Comparison of ENCODE assay signal across 21 cellular contexts in genomic region chr3:53377794-53378193, GRCh38. TPM values are rescaled to one million over a fixed set of nuclear protein-coding genes. Genes with fewer than 3 reads are reported as not detected.
DNase-seq lines count a peak whose midpoint lies in the region; ATAC-seq, FAIRE-seq and TF ChIP-seq lines count a peak whose summit lies in the region.
"Had no signal": no experiment of that assay in that cellular context is flagged by ENCODE, and none has a peak within 500 bp of the region (broad histone marks: within the 10 kb centered on the region; RNA-seq: fewer than 3 reads in every experiment).

No MANE protein-coding gene starts in this region.

- TF ChIP-seq RAD21 in K562 (CRISPR knock-in tag; conservative IDR thresholded peaks at IDR 0.05 in 1 of 2, IDR thresholded peaks at IDR 0.05 in 1 of 2) = no peak

- in situ Hi-C loops in K562 (cut with MboI) = loop anchor here (10.0 kb wide), 1 partner anchor 337 kb away; no protein-coding TSS in a partner anchor

- no peak for TF ChIP-seq EP300 in K562 (IDR thresholded peaks at IDR 0.05; ENCODE audit: low read length)

- CTCF ChIA-PET in K562 (lab: Yijun Ruan, JAX; ENCODE audit: low intra/inter-chr PET ratio) = no interaction called here

- FAIRE-seq in K562 (lab: Jason Lieb, UNC) = no peak
- FAIRE-seq: D721Med, H54, HTR-8/SVneo, RCC 7860 had no signal

- no TSS peak for BruUV-seq in K562 (replicated peaks; lab: Mats Ljungman, UMichigan)

- H4K20me1 ChIP-seq in K562 (replicated peaks; ENCODE audit: control insufficient read depth, insufficient read depth, low read length) = no peaks in the 10 kb centered on the region
- H4K20me1 ChIP-seq: BLaER1 treated with 17β-estradiol and CSF1 and Interleukin-3, amounts not matched to agents 10 nM and 100 nM had no signal

- H3K4me3 ChIP-seq in K562 = no peak overlapping the region
- H3K4me3 ChIP-seq: BLaER1 treated with 17β-estradiol and CSF1 and Interleukin-3, amounts not matched to agents 10 nM and 100 nM; SJCRH30 had no signal

- H3K4me1 ChIP-seq in K562 (replicated peaks in 1 of 2; ENCODE audit: control insufficient read depth in 2 of 2, insufficient read depth in 2 of 2, low read length in 2 of 2) = no peaks in the 10 kb centered on the region
- H3K4me1 ChIP-seq: BLaER1 treated with 17β-estradiol and CSF1 and Interleukin-3, amounts not matched to agents 10 nM and 100 nM; SJCRH30 had no signal

- no peak for TF ChIP-seq CTCF in K562 (IDR thresholded peaks at IDR 0.05 in 2 of 3, conservative IDR thresholded peaks at IDR 0.05 in 1 of 3; ENCODE audit: insufficient read depth in 2 of 3, low read depth in 1 of 3, low read length in 3 of 3)

- DNase-seq in SIG-M5 treated with dmso at 0.1 percent for 504 hours (lab: John Stamatoyannopoulos, UW; ENCODE audit: unreplicated experiment) = peak; percentile 4
- no peak for DNase-seq in SIG-M5 (lab: John Stamatoyannopoulos, UW)
- DNase-seq in MV-4-11 (lab: John Stamatoyannopoulos, UW) = peak; percentile 23
- DNase-seq in K562 (ENCODE audit: extremely low read depth in 1 of 4, low spot score in 3 of 4) = no peak
- DNase-seq in AG08396 (ENCODE audit: low spot score) = no peak
- no peak for DNase-seq in HuH-7.5 (ENCODE audit: low spot score)
- DNase-seq in HCEC 1CT = no peak
- DNase-seq: AML-193; CD4-positive, alpha-beta T cell; IMR-90; NCI-H1694; NCI-H2029 treated with DMSO at 0.1 percent for 48 hours; NCI-H69; OCI-M1; SJCRH30; T-cell had no signal

- intact Hi-C loops in K562 (cut with micrococcal nuclease) = no loop called here

- no peak overlapping the region for H2AFZ ChIP-seq in K562 (ENCODE audit: low read depth, low read length)

- H3K4me2 ChIP-seq in K562 (ENCODE audit: insufficient read depth, low read length) = no peak overlapping the region
- H3K4me2 ChIP-seq: BLaER1 treated with 17β-estradiol and CSF1 and Interleukin-3, amounts not matched to agents 10 nM and 100 nM had no signal

- 4% methylated on average over 4 of the region's 4 CpGs for WGBS in K562 (ENCODE audit: insufficient coverage, low coverage, missing lambda C conversion rate)

- no peaks in the 10 kb centered on the region; a peak in 2 of 5 replicates for H3K27me3 ChIP-seq in K562 (ENCODE audit: control insufficient read depth in 2 of 2, insufficient read depth in 2 of 2, low read length in 2 of 2)
- H3K27me3 ChIP-seq: BLaER1 treated with 17β-estradiol and CSF1 and Interleukin-3, amounts not matched to agents 10 nM and 100 nM; SJCRH30 had no signal

- no peak overlapping the region for H3K27ac ChIP-seq in K562 (ENCODE audit: extremely low read depth, low read depth, low read length)
- H3K27ac ChIP-seq: BLaER1 treated with 17β-estradiol and CSF1 and Interleukin-3, amounts not matched to agents 10 nM and 100 nM; SJCRH30 had no signal

- TF ChIP-seq POLR2A in K562 (conservative IDR thresholded peaks at IDR 0.05) = no peak

- POLR2A ChIA-PET in K562 (lab: Yijun Ruan, JAX) = interaction anchor here (0.6 to 0.7 kb wide), 2 partner anchors 434 to 981 kb away, joined by 3 read pairs; no protein-coding TSS in a partner anchor

- no peaks in the 10 kb centered on the region for H3K79me2 ChIP-seq in K562 (ENCODE audit: control insufficient read depth, insufficient read depth, low read length)

- no peaks in the 10 kb centered on the region for H3K9me3 ChIP-seq in K562 (replicated peaks; ENCODE audit: control insufficient read depth, insufficient read depth, low read depth, low read length)
- H3K9me3 ChIP-seq: BLaER1 treated with 17β-estradiol and CSF1 and Interleukin-3, amounts not matched to agents 10 nM and 100 nM; SJCRH30 had no signal

- H3K9ac ChIP-seq in K562 (ENCODE audit: insufficient read depth in 1 of 2, low read depth in 2 of 2, low read length in 2 of 2) = no peak overlapping the region
- H3K9ac ChIP-seq: BLaER1 treated with 17β-estradiol and CSF1 and Interleukin-3, amounts not matched to agents 10 nM and 100 nM had no signal

- H3K36me3 ChIP-seq in K562 (ENCODE audit: control insufficient read depth, insufficient read depth, low read length) = no peaks in the 10 kb centered on the region
- H3K36me3 ChIP-seq: BLaER1 treated with 17β-estradiol and CSF1 and Interleukin-3, amounts not matched to agents 10 nM and 100 nM; SJCRH30 had no signal

- ATAC-seq in K562 = no peak
- ATAC-seq: T-cell had no signal

- no peaks in the 10 kb centered on the region for H3K9me1 ChIP-seq in K562 (ENCODE audit: control insufficient read depth, insufficient read depth, low read length)

TF ChIP-seq in K562, 482 proteins besides CTCF, POLR2A, EP300 and RAD21:
- TF ChIP-seq ZNF589 (CRISPR knock-in tag; IDR thresholded peaks at IDR 0.05; ENCODE audit: low read depth) (no peak), NR2C2 (CRISPR knock-in tag; IDR thresholded peaks at IDR 0.05) (no peak), NR2C2 (tag; IDR thresholded peaks at IDR 0.05) (no peak), ZNF316 (IDR thresholded peaks at IDR 0.05) (peak; percentile 29; the same call in 1 of the 2 replicates), ZBED1 (IDR thresholded peaks at IDR 0.05) (no peak), CREB3 (tag; conservative IDR thresholded peaks at IDR 0.05; ENCODE audit: low read depth) (no peak), GATAD2A (IDR thresholded peaks at IDR 0.05) (no peak), ESRRA (IDR thresholded peaks at IDR 0.05; ENCODE audit: borderline replicate concordance, low read depth) (no peak)

RNA-seq across cellular contexts. Expression of gene DCP1A, which starts 30.5 kb away (rescaled TPM):
- total RNA-seq in K562 (2011; cell fraction: chromatin; rRNA removed; ENCODE audit: low replicate concordance) = 45.1 and 50.3 TPM in 2 replicates
- total RNA-seq in K562 (2011; cell fraction: nucleolus; rRNA removed) = 26.2 and 35.5 TPM in 2 replicates
- 24.5 and 29.1 TPM in 2 replicates for total RNA-seq in K562 (2011; cell fraction: nucleoplasm; rRNA removed)
- 6.6 and 10.3 TPM in 2 replicates for total RNA-seq in K562 (2014; rRNA removed)
- 11.2 and 13.0 TPM in 2 replicates for total RNA-seq in K562 (2014; rRNA removed; fragmentation: Illumina TruSeq; extraction: Trizol)
- total RNA-seq in K562 (2015; rRNA removed; fragmentation: Illumina TruSeq; extraction: Trizol) = 9.5 and 11.3 TPM in 2 replicates
- 13.3 and 15.6 TPM in 2 replicates for total RNA-seq in K562 (2021)
- 27.7 and 29.0 TPM in 2 replicates for polyA plus RNA-seq in K562 (2011; rRNA removed)
- 23.2 and 27.3 TPM in 2 replicates for polyA plus RNA-seq in K562 (2011; cell fraction: cytosol; rRNA removed)
- 12.6 and 17.4 TPM in 2 replicates for polyA plus RNA-seq in K562 (2011; cell fraction: nucleus; rRNA removed)
- polyA plus RNA-seq in K562 (2012) = 8.1 and 10.0 TPM in 2 replicates
- polyA plus RNA-seq in K562 (2014; fragmentation: Illumina TruSeq; extraction: Trizol) = 13.4 and 15.1 TPM in 2 replicates
- polyA plus RNA-seq in K562 (2014; fragmentation: Nextera tagmentation; extraction: Ambion mirVana) = 10 to 100 TPM; 29.2 to 33.7 TPM
- 9.2 and 9.6 TPM in 2 replicates for polyA plus RNA-seq in K562 (2014; rRNA removed)
- 47.9 and 52.2 TPM in 2 replicates for polyA minus RNA-seq in K562 (2011; rRNA and poly(A)+ RNA removed)
- 15.9 and 20.3 TPM in 2 replicates for polyA minus RNA-seq in K562 (2011; cell fraction: cytosol; rRNA and poly(A)+ RNA removed)
- 32.0 and 44.4 TPM in 2 replicates for polyA minus RNA-seq in K562 (2011; cell fraction: nucleus; rRNA and poly(A)+ RNA removed)

Comparison
In these comparisons a context has a peak if more than half of its experiments do, and no peak if none do; other contexts are left out.
1. DNase-seq: peak in SIG-M5 treated with dmso at 0.1 percent for 504 hours (single experiment) and MV-4-11 (single experiment); none in SIG-M5 (single experiment), K562 (0 of 4), AG08396 (single experiment), HuH-7.5 (single experiment) and HCEC 1CT (single experiment).